1 cellular context compared by ENCODE assay signal in genomic region chr19:33795370-33796163, GRCh38.
TF ChIP-seq lines count a peak whose summit lies in the region.

No MANE protein-coding gene starts in this region.

TF ChIP-seq in HepG2, 621 proteins besides CTCF, POLR2A, EP300 and RAD21 (continued from another document and continues in another):
- no peak for TF ChIP-seq CREBL2 (CRISPR knock-in tag; IDR thresholded peaks at IDR 0.05; ENCODE audit: borderline replicate concordance)
- no peak for TF ChIP-seq ZSCAN30 (CRISPR knock-in tag; IDR thresholded peaks at IDR 0.05)
- no peak for TF ChIP-seq THYN1 (CRISPR knock-in tag; IDR thresholded peaks at IDR 0.05; ENCODE audit: borderline replicate concordance, low read depth)
- no peak for TF ChIP-seq TBL1XR1 (IDR thresholded peaks at IDR 0.05; ENCODE audit: borderline replicate concordance, low read length, partially characterized antibody)
- TF ChIP-seq ZNF281 (CRISPR knock-in tag; IDR thresholded peaks at IDR 0.05; ENCODE audit: borderline replicate concordance) = peak; percentile 77; the same call in 1 of the 2 replicates
- no peak for TF ChIP-seq ZNF570 (CRISPR knock-in tag; IDR thresholded peaks at IDR 0.05; ENCODE audit: borderline replicate concordance)
- TF ChIP-seq SP1 (IDR thresholded peaks at IDR 0.05) = no peak
- peak; percentile 48; the same call in 1 of the 2 replicates for TF ChIP-seq SP1 (CRISPR knock-in tag; IDR thresholded peaks at IDR 0.05)
- 0 out of 2 replicates have a peak, but pooled peaks have one; percentile 61 for TF ChIP-seq ZXDC (CRISPR knock-in tag; IDR thresholded peaks at IDR 0.05)
- TF ChIP-seq NKX3-1 (CRISPR knock-in tag; IDR thresholded peaks at IDR 0.05) = no peak
- no peak for TF ChIP-seq ETV5 (CRISPR knock-in tag; IDR thresholded peaks at IDR 0.05; ENCODE audit: borderline replicate concordance)
- TF ChIP-seq ZBTB14 (CRISPR knock-in tag; IDR thresholded peaks at IDR 0.05) = peak; percentile 15; the same call in 1 of the 2 replicates
- no peak for TF ChIP-seq JARID2 (CRISPR knock-in tag; IDR thresholded peaks at IDR 0.05; ENCODE audit: insufficient replicate concordance)
- TF ChIP-seq ZNF138 (CRISPR knock-in tag; IDR thresholded peaks at IDR 0.05; ENCODE audit: low read depth) = peak; percentile 62; the same call in 1 of the 2 replicates
- no peak for TF ChIP-seq FUBP1 (CRISPR knock-in tag; IDR thresholded peaks at IDR 0.05; ENCODE audit: borderline replicate concordance)
- peak; percentile 55; the same call in 1 of the 2 replicates for TF ChIP-seq BCL3 (CRISPR knock-in tag; IDR thresholded peaks at IDR 0.05)
- no peak for TF ChIP-seq ZBTB8A (CRISPR knock-in tag; IDR thresholded peaks at IDR 0.05; ENCODE audit: borderline replicate concordance, low read depth)
- no peak for TF ChIP-seq ZNF17 (CRISPR knock-in tag; IDR thresholded peaks at IDR 0.05)
- peak; percentile 41 for TF ChIP-seq ASH2L (IDR thresholded peaks at IDR 0.05; ENCODE audit: insufficient read length, low read depth, low read length)
- TF ChIP-seq KDM1A (CRISPR knock-in tag; IDR thresholded peaks at IDR 0.05) = no peak
- peak; percentile 19; the same call in 1 of the 2 replicates for TF ChIP-seq ELF3 (CRISPR knock-in tag; IDR thresholded peaks at IDR 0.05)
- TF ChIP-seq HOXA3 (CRISPR knock-in tag; IDR thresholded peaks at IDR 0.05) = peak; percentile 83
- TF ChIP-seq ZNF761 (CRISPR knock-in tag; conservative IDR thresholded peaks at IDR 0.05) = peak; percentile 70; the same call in 1 of the 2 replicates
- peak; percentile 52; the same call in 1 of the 2 replicates for TF ChIP-seq TBX2 (CRISPR knock-in tag; IDR thresholded peaks at IDR 0.05; ENCODE audit: borderline replicate concordance)
- TF ChIP-seq ZSCAN31 (CRISPR knock-in tag; IDR thresholded peaks at IDR 0.05; ENCODE audit: low read depth) = peak; percentile 46; the same call in 1 of the 2 replicates
- TF ChIP-seq ZNF446 (CRISPR knock-in tag; IDR thresholded peaks at IDR 0.05) = peak; percentile 19; the same call in 1 of the 2 replicates
- peak; percentile 23; the same call in 1 of the 2 replicates for TF ChIP-seq ZBTB25 (CRISPR knock-in tag; IDR thresholded peaks at IDR 0.05)
- TF ChIP-seq ZBTB37 (CRISPR knock-in tag; IDR thresholded peaks at IDR 0.05) = no peak
- 0 out of 2 replicates have a peak, but pooled peaks have one; percentile 13 for TF ChIP-seq ZNF790 (CRISPR knock-in tag; IDR thresholded peaks at IDR 0.05; ENCODE audit: borderline replicate concordance)
- TF ChIP-seq PAXIP1 (CRISPR knock-in tag; conservative IDR thresholded peaks at IDR 0.05) = 0 out of 2 replicates have a peak, but pooled peaks have one; percentile 23
- TF ChIP-seq KDM6A (CRISPR knock-in tag; IDR thresholded peaks at IDR 0.05; ENCODE audit: low read depth) = no peak
- no peak for TF ChIP-seq LRRFIP1 (CRISPR knock-in tag; conservative IDR thresholded peaks at IDR 0.05)
- TF ChIP-seq HINFP (CRISPR knock-in tag; IDR thresholded peaks at IDR 0.05; ENCODE audit: low read depth) = no peak
- TF ChIP-seq BHLHE40 (IDR thresholded peaks at IDR 0.05; ENCODE audit: low read length) = 0 out of 2 replicates have a peak, but pooled peaks have one; percentile 29
- TF ChIP-seq SSRP1 (CRISPR knock-in tag; IDR thresholded peaks at IDR 0.05) = no peak
- TF ChIP-seq ZNF33B (CRISPR knock-in tag; IDR thresholded peaks at IDR 0.05) = no peak
